ENCODE assay signal across 15 cellular contexts in genomic region chr21:38662224-38662568, GRCh38.
"Had no signal": no experiment of that assay in that cellular context is flagged by ENCODE, and none has a peak within 500 bp of the region (broad histone marks: within the 10 kb centered on the region; RNA-seq: fewer than 3 reads in every experiment).

No MANE protein-coding gene starts in this region.

- H3K9me3 Mint-ChIP-seq: activated naive CD4-positive, alpha-beta T cell treated with anti-CD3 and anti-CD28 coated beads, Interleukin-2, amount 50 U/mL, for 72 hours; activated T-cell treated with anti-CD3 and anti-CD28 coated beads, Interleukin-2, amount 50 U/mL, for 24 hours; neural progenitor cell had no signal

- H3K36me3 ChIP-seq: left lung, neural progenitor cell, tibial nerve had no signal

- H3K4me3 Mint-ChIP-seq: activated CD8-positive, alpha-beta memory T cell treated with anti-CD3 and anti-CD28 coated beads, Interleukin-2, amount 10 ng/mL, durations not matched to agents 7 days and 5 days had no signal

- ATAC-seq: activated CD4-positive, CD25-positive, alpha-beta regulatory T cell treated with anti-CD3 and anti-CD28 coated beads, Interleukin-2, amount 50 U/mL, for 24 hours; activated CD8-positive, alpha-beta memory T cell treated with anti-CD3 and anti-CD28 coated beads, Interleukin-2, amount 10 ng/mL, durations not matched to agents 7 days and 5 days; esophagus mucosa had no signal

- H3K36me3 Mint-ChIP-seq: neural progenitor cell had no signal

- H3K27ac ChIP-seq: neural progenitor cell, tibial nerve had no signal

- H3K9me3 ChIP-seq: left lung, tibial nerve had no signal

- H3K27ac Mint-ChIP-seq: activated CD8-positive, alpha-beta memory T cell treated with anti-CD3 and anti-CD28 coated beads, Interleukin-2, amount 10 ng/mL, durations not matched to agents 7 days and 5 days; activated naive CD4-positive, alpha-beta T cell treated with anti-CD3 and anti-CD28 coated beads, Interleukin-2, amount 50 U/mL, for 72 hours; activated T-cell treated with anti-CD3 and anti-CD28 coated beads, Interleukin-2, amount 50 U/mL, for 24 hours; neural progenitor cell had no signal

- H3K9ac ChIP-seq: neural progenitor cell had no signal

- DNase-seq: activated CD4-positive, alpha-beta T cell treated with anti-CD3 and anti-CD28 coated beads, Interleukin-2, amount 50 U/mL, for 4 hours; activated CD8-positive, alpha-beta memory T cell treated with anti-CD3 and anti-CD28 coated beads, Interleukin-2, amount 10 ng/mL, durations not matched to agents 7 days and 5 days; activated effector memory CD4-positive, alpha-beta T cell treated with Interleukin-2 at 50 U/mL for 16 hours; activated T-cell treated with anti-CD3 and anti-CD28 coated beads, Interleukin-2, amount 50 U/mL, for 24 hours; amniotic stem cell; hypothalamus; islet precursor cell; left lung; posterior cingulate gyrus; T-helper 2 cell had no signal
